ENCODE assay signal across 19 cellular contexts in genomic region chr22:23399367-23400285, GRCh38.
DNase-seq lines count a peak whose midpoint lies in the region; ATAC-seq and TF ChIP-seq lines count a peak whose summit lies in the region.
"Had no signal": no experiment of that assay in that cellular context is flagged by ENCODE, and none has a peak within 500 bp of the region (broad histone marks: within the 10 kb centered on the region; RNA-seq: fewer than 3 reads in every experiment).

No MANE protein-coding gene starts in this region.

- no peaks in the 10 kb centered on the region for H3K4me1 Mint-ChIP-seq in WTC11
- peaks cover 66% of the 10 kb centered on the region for H3K4me1 Mint-ChIP-seq in nephron progenitor cell

- CTCF ChIA-PET in WTC11 (lab: Charles Lee) = interaction anchor here (1.1 kb wide), 1 partner anchor 14 kb away, joined by 6 read pairs; no protein-coding TSS in a partner anchor

- H3K9me3 ChIP-seq in testis (no peaks in the 10 kb centered on the region), tibial nerve (no peaks in the 10 kb centered on the region)

- peaks cover 4% of the 10 kb centered on the region for H3K4me1 ChIP-seq in testis
- H3K4me1 ChIP-seq in tibial nerve = peaks cover 0 to 13% (median 2%) of the 10 kb centered on the region in 4 donors

- no peaks in the 10 kb centered on the region for H3K36me3 ChIP-seq in testis (ENCODE audit: low read depth, missing control alignments)
- peaks cover 0 to 7% (median 0%) of the 10 kb centered on the region in 3 donors for H3K36me3 ChIP-seq in tibial nerve

- TF ChIP-seq CTCF in WTC11 (IDR thresholded peaks at IDR 0.05) (no peak), nephron progenitor cell (IDR thresholded peaks at IDR 0.05) (no peak), testis (IDR thresholded peaks at IDR 0.05) (no peak), tibial nerve (IDR thresholded peaks at IDR 0.05) (no peak)

- no peaks in the 10 kb centered on the region for H3K27me3 Mint-ChIP-seq in WTC11 (ENCODE audit: low read depth)
- H3K27me3 Mint-ChIP-seq in nephron progenitor cell (ENCODE audit: low read depth, poor library complexity) = peaks cover 3% of the 10 kb centered on the region

- no peaks in the 10 kb centered on the region for H3K27me3 ChIP-seq in testis
- H3K27me3 ChIP-seq in tibial nerve = peaks cover 0 to 10% of the 10 kb centered on the region in 2 donors

- H3K4me3 ChIP-seq in testis (no peak overlapping the region), tibial nerve (no peak overlapping the region)

- POLR2A ChIA-PET in WTC11 (lab: Charles Lee) = interaction anchor here (0.6 kb wide), 1 partner anchor 270 kb away, joined by 4 read pairs; no protein-coding TSS in a partner anchor

- no peaks in the 10 kb centered on the region for H3K36me3 Mint-ChIP-seq in WTC11
- H3K36me3 Mint-ChIP-seq in nephron progenitor cell (ENCODE audit: low read depth) = peaks cover 11% of the 10 kb centered on the region

- DNase-seq in D341Med (ENCODE audit: low spot score) (peak; percentile 18), WTC11 (ENCODE audit: low spot score) (peak; percentile 7), nephron progenitor cell (no peak), testis (peak; percentile 40), tibial nerve (ENCODE audit: low spot score in 2 of 2) (no peak), left colon (no peak), GOT3 (lab: John Stamatoyannopoulos, UW) (no peak), NCI-H1092 (lab: John Stamatoyannopoulos, UW) (no peak)
- DNase-seq: DMS 273 treated with DMSO at 0.1 percent for 48 hours, IMR-90, Kasumi-1, NCI-H1417 treated with DMSO at 0.1 percent for 48 hours, NCI-H2029, NCI-H2171 treated with DMSO at 0.1 percent for 48 hours, NCI-H510A, NCI-H82, SIG-M5 had no signal

- 70 to 89% methylated on average over 33 to 46 of the region's 46 CpGs for WGBS in testis, 2 donors
- WGBS in tibial nerve, 2 donors = 85 to 88% methylated on average over 35 to 39 of the region's 46 CpGs

- H3K9me3 Mint-ChIP-seq in WTC11 (no peaks in the 10 kb centered on the region), nephron progenitor cell (no peaks in the 10 kb centered on the region)

- no peak overlapping the region for H3K27ac ChIP-seq in testis
- no peak overlapping the region for H3K27ac ChIP-seq in tibial nerve

- no peak for TF ChIP-seq EP300 in tibial nerve (IDR thresholded peaks at IDR 0.05)

- intact Hi-C loops in testis (cut with DNase I; ENCODE audit: low total_unique reads) (no loop called here), left colon (cut with DNase I, micrococcal nuclease) (no loop called here)

- H3K27ac Mint-ChIP-seq in WTC11 = no peak overlapping the region
- H3K27ac Mint-ChIP-seq in nephron progenitor cell = no peak overlapping the region

- ATAC-seq in WTC11 = no peak
- ATAC-seq in left colon = no peak
- ATAC-seq: HCT116, Panc1 had no signal

- TF ChIP-seq POLR2A in testis (IDR thresholded peaks at IDR 0.05) (no peak), tibial nerve (IDR thresholded peaks at IDR 0.05) (no peak)

- no peak overlapping the region for H3K4me3 Mint-ChIP-seq in WTC11
- H3K4me3 Mint-ChIP-seq in nephron progenitor cell = peak overlapping the region; percentile 23

TF ChIP-seq in WTC11, 78 proteins besides CTCF, POLR2A, EP300 and RAD21:
- TF ChIP-seq HMGA2 (CRISPR knock-in tag; IDR thresholded peaks at IDR 0.05) (no peak), KAT7 (CRISPR knock-in tag; IDR thresholded peaks at IDR 0.05; ENCODE audit: borderline replicate concordance) (no peak), ZMAT4 (CRISPR knock-in tag; IDR thresholded peaks at IDR 0.05) (no peak), SMAD4 (CRISPR knock-in tag; IDR thresholded peaks at IDR 0.05) (no peak)

Comparison
In these comparisons a context has a peak if more than half of its experiments do, and no peak if none do; other contexts are left out.
1. DNase-seq: peak in D341Med (single experiment), WTC11 (single experiment) and testis (single experiment); none in nephron progenitor cell (single experiment), tibial nerve (0 of 2), left colon (0 of 2), GOT3 (single experiment) and NCI-H1092 (single experiment).